8 cellular contexts compared by ENCODE assay signal in genomic region chr7:47253650-47254080, GRCh38.
DNase-seq lines count a peak whose midpoint lies in the region; ATAC-seq and TF ChIP-seq lines count a peak whose summit lies in the region.

No MANE protein-coding gene starts in this region.

- peak; percentile 80 for ATAC-seq in Right ventricle myocardium inferior
- ATAC-seq in HG02885 (IDR thresholded peaks at IDR 0.05; ENCODE audit: poor library complexity, unreplicated experiment) = peak; percentile 35
- peak; percentile 66 for ATAC-seq in left lobe of liver
- ATAC-seq in stimulated activated naive CD8-positive, alpha-beta T cell treated with anti-CD3 and anti-CD28 coated beads, Interleukin-15, amount 100 ng/mL, for 72 hours = peak; percentile 43

- peak overlapping the region; percentile 50 for H3K4me2 ChIP-seq in OCI-LY7 (ENCODE audit: low read length)

- H3K9me3 Mint-ChIP-seq in stimulated activated naive CD8-positive, alpha-beta T cell treated with anti-CD3 and anti-CD28 coated beads, Interleukin-15, amount 100 ng/mL, for 72 hours = peaks cover 0 to 5% of the 10 kb centered on the region in 2 donors

- CTCF ChIA-PET in OCI-LY7 (lab: Charles Lee; ENCODE audit: unreplicated experiment) = interaction anchor here (0.5 to 0.6 kb wide), 2 partner anchors 141 to 675 kb away, joined by 3 read pairs; no protein-coding TSS in a partner anchor

- no TSS peak for BruUV-seq in OCI-LY7 (replicated peaks; lab: Mats Ljungman, UMichigan)

- no peaks in the 10 kb centered on the region for H4K20me1 ChIP-seq in OCI-LY7 (ENCODE audit: insufficient read depth, low read length)

- peaks cover 9% of the 10 kb centered on the region for H3K4me1 ChIP-seq in OCI-LY7 (ENCODE audit: insufficient read depth, low read length, poor library complexity, severe bottlenecking)

- no peaks in the 10 kb centered on the region for H3K79me2 ChIP-seq in OCI-LY7 (ENCODE audit: insufficient read depth, low read depth, low read length)

- no peak overlapping the region for H3K27ac ChIP-seq in OCI-LY7 (ENCODE audit: low read depth, low read length, poor library complexity, severe bottlenecking)
- peak overlapping the region; percentile 73 to 87 for H3K27ac ChIP-seq in coronary artery

- POLR2A ChIA-PET in OCI-LY7 (lab: Charles Lee) = interaction anchor here (0.8 kb wide), 1 partner anchor 51 kb away, joined by 3 read pairs; no protein-coding TSS in a partner anchor

- DNase-seq in Right ventricle myocardium inferior (ENCODE audit: missing footprints) (no peak), cardiac septum (ENCODE audit: low spot score) (no peak), OCI-LY7 (ENCODE audit: low spot score) (no peak), coronary artery (ENCODE audit: low spot score) (no peak), left lobe of liver (ENCODE audit: low spot score) (no peak)
- DNase-seq in stimulated activated naive CD8-positive, alpha-beta T cell treated with anti-CD3 and anti-CD28 coated beads, Interleukin-15, amount 100 ng/mL, for 72 hours = no peak
- no peak for DNase-seq in activated CD4-positive, CD25-positive, alpha-beta regulatory T cell (lab: John Stamatoyannopoulos, UW)

- H3K27me3 Mint-ChIP-seq in stimulated activated naive CD8-positive, alpha-beta T cell treated with anti-CD3 and anti-CD28 coated beads, Interleukin-15, amount 100 ng/mL, for 72 hours = peaks cover 42% of the 10 kb centered on the region

- TF ChIP-seq CTCF in OCI-LY7 (conservative IDR thresholded peaks at IDR 0.05; ENCODE audit: low read length) (no peak), coronary artery (IDR thresholded peaks at IDR 0.05) (no peak)

- H3K4me3 ChIP-seq in OCI-LY7 (ENCODE audit: low read depth, low read length, poor library complexity, severe bottlenecking) (peak overlapping the region; percentile 50), coronary artery (peak overlapping the region; percentile 72)

- no peak overlapping the region for H3K27ac Mint-ChIP-seq in stimulated activated naive CD8-positive, alpha-beta T cell treated with anti-CD3 and anti-CD28 coated beads, Interleukin-15, amount 100 ng/mL, for 72 hours

- intact Hi-C loops in Right ventricle myocardium inferior (cut with DNase I) = loop anchor here (2.0 to 10.0 kb wide), 4 partner anchors 71 to 1356 kb away; partner anchors contain the start of gene IGFBP3
- intact Hi-C loops in cardiac septum (cut with DNase I) = loop anchor here (5.0 to 10.0 kb wide), 3 partner anchors 71 to 1336 kb away; no protein-coding TSS in a partner anchor
- intact Hi-C loops in OCI-LY7 (cut with micrococcal nuclease; ENCODE audit: unreplicated experiment) = loop anchor here (2.0 to 10.0 kb wide), 5 partner anchors 73 to 1339 kb away; no protein-coding TSS in a partner anchor

- no peaks in the 10 kb centered on the region for H3K9me2 ChIP-seq in OCI-LY7 (ENCODE audit: insufficient read depth, low read length)

- peak overlapping the region; percentile 74 for H2AFZ ChIP-seq in OCI-LY7 (ENCODE audit: low read length)

- no peaks in the 10 kb centered on the region for H3K36me3 ChIP-seq in OCI-LY7 (ENCODE audit: insufficient read depth, low read length)

- H3K9me3 ChIP-seq in OCI-LY7 (ENCODE audit: low read length) = peaks cover 9% of the 10 kb centered on the region; the same call in 1 of the 2 replicates

- H3K4me1 Mint-ChIP-seq in stimulated activated naive CD8-positive, alpha-beta T cell treated with anti-CD3 and anti-CD28 coated beads, Interleukin-15, amount 100 ng/mL, for 72 hours = peaks cover 18% of the 10 kb centered on the region

- peak overlapping the region; percentile 21 to 40 for H3K4me3 Mint-ChIP-seq in stimulated activated naive CD8-positive, alpha-beta T cell treated with anti-CD3 and anti-CD28 coated beads, Interleukin-15, amount 100 ng/mL, for 72 hours
